1 cellular context compared by ENCODE assay signal in the genomic region with DNA sequence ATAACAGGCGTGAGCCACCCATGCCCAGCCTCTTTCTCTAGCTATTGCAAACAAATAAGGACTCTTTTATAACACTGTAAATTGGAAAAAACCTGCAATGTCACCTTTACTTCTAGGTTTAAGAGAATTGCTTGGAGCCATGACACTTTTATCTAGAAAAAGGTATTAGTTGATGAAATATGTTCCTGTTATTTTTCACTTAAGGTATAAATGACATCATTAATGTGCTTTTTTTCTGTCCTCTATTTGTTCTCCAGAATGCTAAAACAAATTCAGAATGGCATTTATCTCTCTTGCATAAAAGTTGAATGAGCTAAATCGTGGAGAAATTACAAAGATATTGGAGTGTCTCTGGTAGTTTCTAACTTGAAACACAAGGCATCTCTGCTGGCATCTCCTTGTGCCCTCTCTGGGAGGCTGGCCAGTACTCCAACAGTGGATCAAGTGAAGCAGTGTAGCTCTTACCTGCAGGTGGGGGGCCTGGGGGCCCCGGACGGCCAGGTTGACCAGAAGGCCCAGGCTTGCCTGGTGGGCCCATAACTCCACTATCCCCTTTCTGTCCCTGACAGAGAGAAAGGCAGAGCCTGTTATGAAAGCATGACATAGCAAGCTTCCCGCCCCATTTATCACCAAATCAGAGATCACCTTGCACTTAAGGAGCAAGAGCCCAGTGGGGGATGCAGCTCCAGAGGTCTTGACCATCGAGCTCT.
TF ChIP-seq lines count a peak whose summit lies in the region.

No MANE protein-coding gene starts in this region.

TF ChIP-seq in K562, 482 proteins besides CTCF, POLR2A, EP300 and RAD21:
- TF ChIP-seq SRSF1 (IDR thresholded peaks at IDR 0.05; ENCODE audit: low read depth, low read length) (no peak), ZNF586 (CRISPR knock-in tag; conservative IDR thresholded peaks at IDR 0.05) (no peak), DDX20 (tag; IDR thresholded peaks at IDR 0.05; ENCODE audit: low read depth) (no peak), BCOR (IDR thresholded peaks at IDR 0.05) (no peak), ATF1 (CRISPR knock-in tag; IDR thresholded peaks at IDR 0.05) (no peak), ATF1 (tag; IDR thresholded peaks at IDR 0.05) (no peak), STAT5A (IDR thresholded peaks at IDR 0.05; ENCODE audit: borderline replicate concordance, low read length) (no peak), RHOXF2B (CRISPR knock-in tag; conservative IDR thresholded peaks at IDR 0.05) (no peak), LARP7 (IDR thresholded peaks at IDR 0.05) (no peak), ZNF124 (CRISPR knock-in tag; IDR thresholded peaks at IDR 0.05) (no peak), CBX1 (IDR thresholded peaks at IDR 0.05; ENCODE audit: low read depth) (no peak), ZFX (CRISPR knock-in tag; IDR thresholded peaks at IDR 0.05) (no peak), POLR2H (tag; IDR thresholded peaks at IDR 0.05; ENCODE audit: low read depth) (no peak), RB1 (IDR thresholded peaks at IDR 0.05; ENCODE audit: low read depth) (no peak), ZZZ3 (IDR thresholded peaks at IDR 0.05) (no peak), TCF15 (CRISPR knock-in tag; IDR thresholded peaks at IDR 0.05) (no peak), FOXJ3 (CRISPR knock-in tag; IDR thresholded peaks at IDR 0.05) (no peak), CGGBP1 (CRISPR knock-in tag; IDR thresholded peaks at IDR 0.05) (no peak), SMARCE1 (IDR thresholded peaks at IDR 0.05) (no peak)
- TF ChIP-seq, protein P1, sequence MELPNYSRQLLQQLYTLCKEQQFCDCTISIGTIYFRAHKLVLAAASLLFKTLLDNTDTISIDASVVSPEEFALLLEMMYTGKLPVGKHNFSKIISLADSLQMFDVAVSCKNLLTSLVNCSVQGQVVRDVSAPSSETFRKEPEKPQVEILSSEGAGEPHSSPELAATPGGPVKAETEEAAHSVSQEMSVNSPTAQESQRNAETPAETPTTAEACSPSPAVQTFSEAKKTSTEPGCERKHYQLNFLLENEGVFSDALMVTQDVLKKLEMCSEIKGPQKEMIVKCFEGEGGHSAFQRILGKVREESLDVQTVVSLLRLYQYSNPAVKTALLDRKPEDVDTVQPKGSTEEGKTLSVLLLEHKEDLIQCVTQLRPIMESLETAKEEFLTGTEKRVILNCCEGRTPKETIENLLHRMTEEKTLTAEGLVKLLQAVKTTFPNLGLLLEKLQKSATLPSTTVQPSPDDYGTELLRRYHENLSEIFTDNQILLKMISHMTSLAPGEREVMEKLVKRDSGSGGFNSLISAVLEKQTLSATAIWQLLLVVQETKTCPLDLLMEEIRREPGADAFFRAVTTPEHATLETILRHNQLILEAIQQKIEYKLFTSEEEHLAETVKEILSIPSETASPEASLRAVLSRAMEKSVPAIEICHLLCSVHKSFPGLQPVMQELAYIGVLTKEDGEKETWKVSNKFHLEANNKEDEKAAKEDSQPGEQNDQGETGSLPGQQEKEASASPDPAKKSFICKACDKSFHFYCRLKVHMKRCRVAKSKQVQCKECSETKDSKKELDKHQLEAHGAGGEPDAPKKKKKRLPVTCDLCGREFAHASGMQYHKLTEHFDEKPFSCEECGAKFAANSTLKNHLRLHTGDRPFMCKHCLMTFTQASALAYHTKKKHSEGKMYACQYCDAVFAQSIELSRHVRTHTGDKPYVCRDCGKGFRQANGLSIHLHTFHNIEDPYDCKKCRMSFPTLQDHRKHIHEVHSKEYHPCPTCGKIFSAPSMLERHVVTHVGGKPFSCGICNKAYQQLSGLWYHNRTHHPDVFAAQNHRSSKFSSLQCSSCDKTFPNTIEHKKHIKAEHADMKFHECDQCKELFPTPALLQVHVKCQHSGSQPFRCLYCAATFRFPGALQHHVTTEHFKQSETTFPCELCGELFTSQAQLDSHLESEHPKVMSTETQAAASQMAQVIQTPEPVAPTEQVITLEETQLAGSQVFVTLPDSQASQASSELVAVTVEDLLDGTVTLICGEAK (IDR thresholded peaks at IDR 0.05), result no peak
- TF ChIP-seq, protein P1 (CRISPR knock-in tag; IDR thresholded peaks at IDR 0.05), result no peak
- TF ChIP-seq, protein P2, sequence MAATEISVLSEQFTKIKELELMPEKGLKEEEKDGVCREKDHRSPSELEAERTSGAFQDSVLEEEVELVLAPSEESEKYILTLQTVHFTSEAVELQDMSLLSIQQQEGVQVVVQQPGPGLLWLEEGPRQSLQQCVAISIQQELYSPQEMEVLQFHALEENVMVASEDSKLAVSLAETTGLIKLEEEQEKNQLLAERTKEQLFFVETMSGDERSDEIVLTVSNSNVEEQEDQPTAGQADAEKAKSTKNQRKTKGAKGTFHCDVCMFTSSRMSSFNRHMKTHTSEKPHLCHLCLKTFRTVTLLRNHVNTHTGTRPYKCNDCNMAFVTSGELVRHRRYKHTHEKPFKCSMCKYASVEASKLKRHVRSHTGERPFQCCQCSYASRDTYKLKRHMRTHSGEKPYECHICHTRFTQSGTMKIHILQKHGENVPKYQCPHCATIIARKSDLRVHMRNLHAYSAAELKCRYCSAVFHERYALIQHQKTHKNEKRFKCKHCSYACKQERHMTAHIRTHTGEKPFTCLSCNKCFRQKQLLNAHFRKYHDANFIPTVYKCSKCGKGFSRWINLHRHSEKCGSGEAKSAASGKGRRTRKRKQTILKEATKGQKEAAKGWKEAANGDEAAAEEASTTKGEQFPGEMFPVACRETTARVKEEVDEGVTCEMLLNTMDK (IDR thresholded peaks at IDR 0.05; ENCODE audit: borderline replicate concordance, insufficient read depth, low read depth, low read length, poor library complexity, severe bottlenecking), result no peak
